1 cellular context compared by ENCODE assay signal in genomic region chr6:17865798-17866725, GRCh38.
TF ChIP-seq lines count a peak whose summit lies in the region.

No MANE protein-coding gene starts in this region.

TF ChIP-seq in GM23338, 12 proteins besides CTCF, POLR2A, EP300 and RAD21 (continued from another document):
- TF ChIP-seq, protein P1, sequence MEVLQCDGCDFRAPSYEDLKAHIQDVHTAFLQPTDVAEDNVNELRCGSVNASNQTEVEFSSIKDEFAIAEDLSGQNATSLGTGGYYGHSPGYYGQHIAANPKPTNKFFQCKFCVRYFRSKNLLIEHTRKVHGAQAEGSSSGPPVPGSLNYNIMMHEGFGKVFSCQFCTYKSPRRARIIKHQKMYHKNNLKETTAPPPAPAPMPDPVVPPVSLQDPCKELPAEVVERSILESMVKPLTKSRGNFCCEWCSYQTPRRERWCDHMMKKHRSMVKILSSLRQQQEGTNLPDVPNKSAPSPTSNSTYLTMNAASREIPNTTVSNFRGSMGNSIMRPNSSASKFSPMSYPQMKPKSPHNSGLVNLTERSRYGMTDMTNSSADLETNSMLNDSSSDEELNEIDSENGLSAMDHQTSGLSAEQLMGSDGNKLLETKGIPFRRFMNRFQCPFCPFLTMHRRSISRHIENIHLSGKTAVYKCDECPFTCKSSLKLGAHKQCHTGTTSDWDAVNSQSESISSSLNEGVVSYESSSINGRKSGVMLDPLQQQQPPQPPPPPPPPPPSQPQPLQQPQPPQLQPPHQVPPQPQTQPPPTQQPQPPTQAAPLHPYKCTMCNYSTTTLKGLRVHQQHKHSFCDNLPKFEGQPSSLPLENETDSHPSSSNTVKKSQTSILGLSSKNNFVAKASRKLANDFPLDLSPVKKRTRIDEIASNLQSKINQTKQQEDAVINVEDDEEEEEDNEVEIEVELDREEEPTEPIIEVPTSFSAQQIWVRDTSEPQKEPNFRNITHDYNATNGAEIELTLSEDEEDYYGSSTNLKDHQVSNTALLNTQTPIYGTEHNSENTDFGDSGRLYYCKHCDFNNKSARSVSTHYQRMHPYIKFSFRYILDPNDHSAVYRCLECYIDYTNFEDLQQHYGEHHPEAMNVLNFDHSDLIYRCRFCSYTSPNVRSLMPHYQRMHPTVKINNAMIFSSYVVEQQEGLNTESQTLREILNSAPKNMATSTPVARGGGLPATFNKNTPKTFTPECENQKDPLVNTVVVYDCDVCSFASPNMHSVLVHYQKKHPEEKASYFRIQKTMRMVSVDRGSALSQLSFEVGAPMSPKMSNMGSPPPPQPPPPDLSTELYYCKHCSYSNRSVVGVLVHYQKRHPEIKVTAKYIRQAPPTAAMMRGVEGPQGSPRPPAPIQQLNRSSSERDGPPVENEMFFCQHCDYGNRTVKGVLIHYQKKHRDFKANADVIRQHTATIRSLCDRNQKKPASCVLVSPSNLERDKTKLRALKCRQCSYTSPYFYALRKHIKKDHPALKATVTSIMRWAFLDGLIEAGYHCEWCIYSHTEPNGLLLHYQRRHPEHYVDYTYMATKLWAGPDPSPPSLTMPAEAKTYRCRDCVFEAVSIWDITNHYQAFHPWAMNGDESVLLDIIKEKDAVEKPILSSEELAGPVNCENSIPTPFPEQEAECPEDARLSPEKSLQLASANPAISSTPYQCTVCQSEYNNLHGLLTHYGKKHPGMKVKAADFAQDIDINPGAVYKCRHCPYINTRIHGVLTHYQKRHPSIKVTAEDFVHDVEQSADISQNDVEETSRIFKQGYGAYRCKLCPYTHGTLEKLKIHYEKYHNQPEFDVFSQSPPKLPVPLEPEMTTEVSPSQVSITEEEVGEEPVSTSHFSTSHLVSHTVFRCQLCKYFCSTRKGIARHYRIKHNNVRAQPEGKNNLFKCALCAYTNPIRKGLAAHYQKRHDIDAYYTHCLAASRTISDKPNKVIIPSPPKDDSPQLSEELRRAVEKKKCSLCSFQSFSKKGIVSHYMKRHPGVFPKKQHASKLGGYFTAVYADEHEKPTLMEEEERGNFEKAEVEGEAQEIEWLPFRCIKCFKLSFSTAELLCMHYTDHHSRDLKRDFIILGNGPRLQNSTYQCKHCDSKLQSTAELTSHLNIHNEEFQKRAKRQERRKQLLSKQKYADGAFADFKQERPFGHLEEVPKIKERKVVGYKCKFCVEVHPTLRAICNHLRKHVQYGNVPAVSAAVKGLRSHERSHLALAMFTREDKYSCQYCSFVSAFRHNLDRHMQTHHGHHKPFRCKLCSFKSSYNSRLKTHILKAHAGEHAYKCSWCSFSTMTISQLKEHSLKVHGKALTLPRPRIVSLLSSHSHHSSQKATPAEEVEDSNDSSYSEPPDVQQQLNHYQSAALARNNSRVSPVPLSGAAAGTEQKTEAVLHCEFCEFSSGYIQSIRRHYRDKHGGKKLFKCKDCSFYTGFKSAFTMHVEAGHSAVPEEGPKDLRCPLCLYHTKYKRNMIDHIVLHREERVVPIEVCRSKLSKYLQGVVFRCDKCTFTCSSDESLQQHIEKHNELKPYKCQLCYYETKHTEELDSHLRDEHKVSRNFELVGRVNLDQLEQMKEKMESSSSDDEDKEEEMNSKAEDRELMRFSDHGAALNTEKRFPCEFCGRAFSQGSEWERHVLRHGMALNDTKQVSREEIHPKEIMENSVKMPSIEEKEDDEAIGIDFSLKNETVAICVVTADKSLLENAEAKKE (CRISPR knock-in tag; IDR thresholded peaks at IDR 0.05): no peak
- TF ChIP-seq JUNB (IDR thresholded peaks at IDR 0.05; ENCODE audit: unreplicated experiment): no peak
